12 cellular contexts compared by ENCODE assay signal in genomic region chr17:76485569-76485968, GRCh38. TPM values are rescaled to one million over a fixed set of nuclear protein-coding genes. Genes with fewer than 3 reads are reported as not detected.
A peak's percentile ranks its signal among the peaks of the same experiment; 100 is the strongest.
DNase-seq lines count a peak whose midpoint lies in the region; ATAC-seq, FAIRE-seq and TF ChIP-seq lines count a peak whose summit lies in the region.
"Had no signal": no experiment of that assay in that cellular context is flagged by ENCODE, and none has a peak within 500 bp of the region (broad histone marks: within the 10 kb centered on the region; RNA-seq: fewer than 3 reads in every experiment).

No MANE protein-coding gene starts in this region.

- no peak overlapping the region for H3K4me2 ChIP-seq in HepG2 (ENCODE audit: low read depth, low read length)
- H3K4me2 ChIP-seq: GM23338 had no signal

- DNase-seq in HepG2 (ENCODE audit: low spot score): no peak
- peak; percentile 36 for DNase-seq in cerebellar cortex (ENCODE audit: low spot score)
- peak; percentile 63 for DNase-seq in midbrain (lab: John Stamatoyannopoulos, UW)
- peak in 1 of 2 donors; percentile 77 for DNase-seq in aorta
- no peak for DNase-seq in activated CD8-positive, alpha-beta memory T cell treated with anti-CD3 and anti-CD28 coated beads for 24 hours
- DNase-seq: activated CD4-positive, alpha-beta T cell treated with anti-CD3 and anti-CD28 coated beads, Interleukin-2, amount 50 U/mL, for 4 hours; NCI-H1048 had no signal

- H3K9me3 ChIP-seq in liver (ENCODE audit: control insufficient read depth in 4 of 4, low read length in 3 of 4) (no peaks in the 10 kb centered on the region), HepG2 (ENCODE audit: low read length) (no peaks in the 10 kb centered on the region), aorta (ENCODE audit: control insufficient read depth, low read length) (no peaks in the 10 kb centered on the region)

- TF ChIP-seq EP300 in HepG2 (IDR thresholded peaks at IDR 0.05; ENCODE audit: low read depth in 2 of 2, low read length in 2 of 2): no peak
- no peak for TF ChIP-seq EP300 in HepG2 (CRISPR knock-in tag; IDR thresholded peaks at IDR 0.05; ENCODE audit: borderline replicate concordance)

- H2AFZ ChIP-seq in HepG2 (ENCODE audit: low read length): no peak overlapping the region
- H2AFZ ChIP-seq: GM23338 had no signal

- in situ Hi-C loops in HepG2 (cut with HindIII; ENCODE audit: extremely low pct_ligation_motif_present, low pct_unique_long_range_greater_than_20kb): no loop called here

- BruUV-seq in HepG2 (replicated peaks; lab: Mats Ljungman, UMichigan): no TSS peak

- no peaks in the 10 kb centered on the region; the same call in 1 of the 2 replicates for H4K20me1 ChIP-seq in HepG2 (ENCODE audit: insufficient read depth, low read length)

- FAIRE-seq in HepG2 (lab: Jason Lieb, UNC): no peak
- FAIRE-seq: GM12892 had no signal

- POLR2A ChIA-PET in HepG2 (lab: Yijun Ruan, JAX): interaction anchor here (0.6 to 12.2 kb wide), 3 partner anchors 7 to 26 kb away, joined by 3 to 252 read pairs (median 9); partner anchors contain the start of gene RHBDF2

- TF ChIP-seq POLR2A in HepG2 (IDR thresholded peaks at IDR 0.05; ENCODE audit: insufficient read depth in 1 of 2, low read depth in 2 of 2, low read length in 2 of 2): no peak

- TF ChIP-seq CTCF in liver (IDR thresholded peaks at IDR 0.05; ENCODE audit: low read depth, low read length, missing input control): no peak
- TF ChIP-seq CTCF in HepG2 (CRISPR knock-in tag; IDR thresholded peaks at IDR 0.05): no peak

- H3K9ac ChIP-seq in liver (ENCODE audit: low read depth in 1 of 2, low read length in 2 of 2) (no peak overlapping the region), HepG2 (ENCODE audit: insufficient read depth, low read depth, low read length) (no peak overlapping the region)

- H3K27ac ChIP-seq in liver (ENCODE audit: low read depth in 1 of 2, low read length in 2 of 2): no peak overlapping the region
- H3K27ac ChIP-seq in HepG2 (ENCODE audit: extremely low read length, insufficient read depth, low read length): no peak overlapping the region
- no peak overlapping the region for H3K27ac ChIP-seq in aorta (ENCODE audit: low read depth in 1 of 2, low read length in 2 of 2)

- no peaks in the 10 kb centered on the region for H3K36me3 ChIP-seq in liver (ENCODE audit: control insufficient read depth in 4 of 4, insufficient read depth in 3 of 4, low read depth in 1 of 4, low read length in 3 of 4)
- H3K36me3 ChIP-seq in HepG2 (replicated peaks in 1 of 2; ENCODE audit: control insufficient read depth in 1 of 2, insufficient read depth in 2 of 2, low read length in 2 of 2): 0 out of 5 replicates have a peak, but pooled peaks cover 0 to 3% of the 10 kb centered on the region in 2 experiments
- H3K36me3 ChIP-seq in aorta (ENCODE audit: control insufficient read depth in 1 of 2, insufficient read depth in 2 of 2, low read length in 1 of 2): no peaks in the 10 kb centered on the region

- H3K4me1 ChIP-seq in liver (ENCODE audit: control insufficient read depth in 4 of 4, insufficient read depth in 4 of 4, low read length in 3 of 4) (no peaks in the 10 kb centered on the region), HepG2 (ENCODE audit: insufficient read depth, low read length) (peaks cover 53% of the 10 kb centered on the region), aorta (ENCODE audit: control insufficient read depth in 1 of 2, insufficient read depth in 2 of 2, low read length in 2 of 2) (no peaks in the 10 kb centered on the region)

- TF ChIP-seq RAD21 in liver (IDR thresholded peaks at IDR 0.05) (no peak), HepG2 (CRISPR knock-in tag; IDR thresholded peaks at IDR 0.05) (no peak)

- ATAC-seq in HepG2: no peak
- peak; percentile 42 for ATAC-seq in aorta (ENCODE audit: low FRiP score)
- ATAC-seq in GM18519 (IDR thresholded peaks at IDR 0.05; ENCODE audit: low FRiP score, unreplicated experiment): no peak
- no peak for ATAC-seq in HG02885 (IDR thresholded peaks at IDR 0.05; ENCODE audit: poor library complexity, unreplicated experiment)
- ATAC-seq: GM23338 had no signal

- CTCF ChIA-PET in HepG2 (lab: Yijun Ruan, JAX; ENCODE audit: low intra/inter-chr PET ratio, low total read pairs): no interaction called here

- no peaks in the 10 kb centered on the region for H3K79me2 ChIP-seq in HepG2 (ENCODE audit: insufficient read depth, low read length)

- WGBS in liver: 66% methylated on average over 11 of the region's 11 CpGs
- WGBS in HepG2 (ENCODE audit: low lambda C conversion rate): 80% methylated on average over 11 of the region's 11 CpGs
- 28 to 29% methylated on average over 11 of the region's 11 CpGs for WGBS in aorta, 2 donors

- no peaks in the 10 kb centered on the region for H3K27me3 ChIP-seq in liver (ENCODE audit: control insufficient read depth in 4 of 4, insufficient read depth in 4 of 4, low read length in 3 of 4)
- H3K27me3 ChIP-seq in HepG2 (ENCODE audit: control insufficient read depth in 1 of 2, insufficient read depth in 2 of 2, low read length in 2 of 2): no peaks in the 10 kb centered on the region
- H3K27me3 ChIP-seq in aorta (ENCODE audit: control insufficient read depth in 1 of 2, insufficient read depth in 2 of 2, low read length in 1 of 2): no peaks in the 10 kb centered on the region

- intact Hi-C loops in HepG2 (cut with micrococcal nuclease; ENCODE audit: unreplicated experiment): no loop called here
- intact Hi-C loops in aorta (cut with DNase I): no loop called here

- H3K4me3 ChIP-seq in liver (ENCODE audit: low read depth in 1 of 3, low read length in 3 of 3) (no peak overlapping the region), HepG2 (replicated peaks in 1 of 3; ENCODE audit: insufficient read depth in 1 of 3, low read depth in 2 of 3, low read length in 3 of 3) (no peak overlapping the region), aorta (ENCODE audit: low read length in 2 of 2) (no peak overlapping the region)
- H3K4me3 ChIP-seq: GM23338 had no signal

RNA-seq across cellular contexts. Expression of gene RHBDF2, which starts 15.7 kb away (rescaled TPM):
- 1 to 10 TPM; 3.6 to 6.7 TPM for total RNA-seq in liver
- 1 to 10 TPM; 2.9 to 5.6 TPM for polyA plus RNA-seq in liver
- total RNA-seq in HepG2 (2016; rRNA removed; fragmentation: Illumina TruSeq; extraction: Trizol): 4.2 and 7.8 TPM in 2 replicates
- total RNA-seq in HepG2 (2016; cell fraction: cytosol; rRNA removed; fragmentation: Illumina TruSeq; extraction: Trizol; ENCODE audit: low read depth): 3.3 and 3.4 TPM in 2 replicates
- 2.8 and 8.6 TPM in 2 replicates for total RNA-seq in HepG2 (2016; cell fraction: insoluble cytoplasmic fraction; rRNA removed; fragmentation: Illumina TruSeq; extraction: Trizol)
- total RNA-seq in HepG2 (2016; cell fraction: membrane; rRNA removed; fragmentation: Illumina TruSeq; extraction: Trizol): 3.2 and 3.5 TPM in 2 replicates
- 10.0 and 14.7 TPM in 2 replicates for total RNA-seq in HepG2 (2016; cell fraction: nucleus; rRNA removed; fragmentation: Illumina TruSeq; extraction: Trizol)
- polyA plus RNA-seq in HepG2 (2011; rRNA removed): 24.2 and 27.6 TPM in 2 replicates
- polyA plus RNA-seq in HepG2 (2011; cell fraction: cytosol; rRNA removed): 9.7 and 15.2 TPM in 2 replicates
- 96.1 and 124 TPM in 2 replicates for polyA plus RNA-seq in HepG2 (2011; cell fraction: nucleus; rRNA removed)
- polyA plus RNA-seq in HepG2 (2012): 17.9 and 27.7 TPM in 2 replicates
- polyA plus RNA-seq in HepG2 (2016; cell fraction: cytosol; fragmentation: Illumina TruSeq; extraction: Trizol; ENCODE audit: low read depth): 1.2 and 1.5 TPM in 2 replicates
- 3.8 and 4.6 TPM in 2 replicates for polyA plus RNA-seq in HepG2 (2016; cell fraction: insoluble cytoplasmic fraction; fragmentation: Illumina TruSeq; extraction: Trizol; ENCODE audit: low read depth)
- polyA plus RNA-seq in HepG2 (2016; cell fraction: membrane; fragmentation: Illumina TruSeq; extraction: Trizol; ENCODE audit: low read depth): 2.0 and 3.1 TPM in 2 replicates
- 23.9 and 27.3 TPM in 2 replicates for polyA plus RNA-seq in HepG2 (2016; cell fraction: nucleus; fragmentation: Illumina TruSeq; extraction: Trizol; ENCODE audit: insufficient read depth, low read depth)
- 8.1 and 40.4 TPM in 2 replicates for polyA minus RNA-seq in HepG2 (2011; rRNA and poly(A)+ RNA removed; ENCODE audit: low replicate concordance)
- polyA minus RNA-seq in HepG2 (2011; cell fraction: cytosol; rRNA and poly(A)+ RNA removed): 12.8 and 13.5 TPM in 2 replicates
- 26.5 and 30.6 TPM in 2 replicates for polyA minus RNA-seq in HepG2 (2011; cell fraction: nucleus; rRNA and poly(A)+ RNA removed)
- total RNA-seq in aorta: 10 to 100 TPM; 30.9 to 45.0 TPM
- 10 to 100 TPM in 1 of 2 donors, 1 to 10 TPM in 1; 2.6 to 11.0 TPM for polyA plus RNA-seq in aorta

RNA-seq across cellular contexts. Expression of gene AANAT, which starts 18.2 kb away (rescaled TPM):
- not detected for total RNA-seq in liver
- polyA plus RNA-seq in liver: not detected
- not detected in 2 replicates for total RNA-seq in HepG2 (2016; rRNA removed; fragmentation: Illumina TruSeq; extraction: Trizol)
- not detected in 2 replicates for total RNA-seq in HepG2 (2016; cell fraction: cytosol; rRNA removed; fragmentation: Illumina TruSeq; extraction: Trizol; ENCODE audit: low read depth)
- not detected in 2 replicates for total RNA-seq in HepG2 (2016; cell fraction: insoluble cytoplasmic fraction; rRNA removed; fragmentation: Illumina TruSeq; extraction: Trizol)
- total RNA-seq in HepG2 (2016; cell fraction: membrane; rRNA removed; fragmentation: Illumina TruSeq; extraction: Trizol): not detected in 2 replicates
- not detected in 2 replicates for total RNA-seq in HepG2 (2016; cell fraction: nucleus; rRNA removed; fragmentation: Illumina TruSeq; extraction: Trizol)
- polyA plus RNA-seq in HepG2 (2011; rRNA removed): 0.03 and 0.07 TPM in 2 replicates
- not detected in 2 replicates for polyA plus RNA-seq in HepG2 (2011; cell fraction: cytosol; rRNA removed)
- polyA plus RNA-seq in HepG2 (2011; cell fraction: nucleus; rRNA removed): 0.23 and 0.42 TPM in 2 replicates
- 0.31 TPM in 1 of 2 replicates, not detected in the other for polyA plus RNA-seq in HepG2 (2012)
- not detected in 2 replicates for polyA plus RNA-seq in HepG2 (2016; cell fraction: cytosol; fragmentation: Illumina TruSeq; extraction: Trizol; ENCODE audit: low read depth)
- not detected in 2 replicates for polyA plus RNA-seq in HepG2 (2016; cell fraction: insoluble cytoplasmic fraction; fragmentation: Illumina TruSeq; extraction: Trizol; ENCODE audit: low read depth)
- polyA plus RNA-seq in HepG2 (2016; cell fraction: membrane; fragmentation: Illumina TruSeq; extraction: Trizol; ENCODE audit: low read depth): not detected in 2 replicates
- not detected in 2 replicates for polyA plus RNA-seq in HepG2 (2016; cell fraction: nucleus; fragmentation: Illumina TruSeq; extraction: Trizol; ENCODE audit: insufficient read depth, low read depth)
- polyA minus RNA-seq in HepG2 (2011; rRNA and poly(A)+ RNA removed; ENCODE audit: low replicate concordance): not detected in 2 replicates
- not detected in 2 replicates for polyA minus RNA-seq in HepG2 (2011; cell fraction: cytosol; rRNA and poly(A)+ RNA removed)
- not detected in 2 replicates for polyA minus RNA-seq in HepG2 (2011; cell fraction: nucleus; rRNA and poly(A)+ RNA removed)
- total RNA-seq in aorta: not detected
- polyA plus RNA-seq in aorta: not detected

RNA-seq across cellular contexts. Expression of gene UBE2O, which starts 32.6 kb away (rescaled TPM):
- total RNA-seq in liver: 10 to 100 TPM; 13.1 to 71.5 TPM
- polyA plus RNA-seq in liver: 1 to 10 TPM; 3.3 to 5.4 TPM
- total RNA-seq in HepG2 (2016; rRNA removed; fragmentation: Illumina TruSeq; extraction: Trizol): 21.5 and 22.3 TPM in 2 replicates
- 2.7 and 3.0 TPM in 2 replicates for total RNA-seq in HepG2 (2016; cell fraction: cytosol; rRNA removed; fragmentation: Illumina TruSeq; extraction: Trizol; ENCODE audit: low read depth)
- total RNA-seq in HepG2 (2016; cell fraction: insoluble cytoplasmic fraction; rRNA removed; fragmentation: Illumina TruSeq; extraction: Trizol): 22.1 and 22.5 TPM in 2 replicates
- total RNA-seq in HepG2 (2016; cell fraction: membrane; rRNA removed; fragmentation: Illumina TruSeq; extraction: Trizol): 7.2 and 8.1 TPM in 2 replicates
- 23.0 and 27.1 TPM in 2 replicates for total RNA-seq in HepG2 (2016; cell fraction: nucleus; rRNA removed; fragmentation: Illumina TruSeq; extraction: Trizol)
- polyA plus RNA-seq in HepG2 (2011; rRNA removed): 23.5 and 30.4 TPM in 2 replicates
- polyA plus RNA-seq in HepG2 (2011; cell fraction: cytosol; rRNA removed): 11.6 and 11.8 TPM in 2 replicates
- 87.2 and 93.5 TPM in 2 replicates for polyA plus RNA-seq in HepG2 (2011; cell fraction: nucleus; rRNA removed)
- polyA plus RNA-seq in HepG2 (2012): 28.0 and 29.8 TPM in 2 replicates
- 0.86 and 0.95 TPM in 2 replicates for polyA plus RNA-seq in HepG2 (2016; cell fraction: cytosol; fragmentation: Illumina TruSeq; extraction: Trizol; ENCODE audit: low read depth)
- 15.3 and 21.2 TPM in 2 replicates for polyA plus RNA-seq in HepG2 (2016; cell fraction: insoluble cytoplasmic fraction; fragmentation: Illumina TruSeq; extraction: Trizol; ENCODE audit: low read depth)
- polyA plus RNA-seq in HepG2 (2016; cell fraction: membrane; fragmentation: Illumina TruSeq; extraction: Trizol; ENCODE audit: low read depth): 2.1 and 3.0 TPM in 2 replicates
- 66.1 and 73.3 TPM in 2 replicates for polyA plus RNA-seq in HepG2 (2016; cell fraction: nucleus; fragmentation: Illumina TruSeq; extraction: Trizol; ENCODE audit: insufficient read depth, low read depth)
- 39.5 and 89.3 TPM in 2 replicates for polyA minus RNA-seq in HepG2 (2011; rRNA and poly(A)+ RNA removed; ENCODE audit: low replicate concordance)
- 31.1 and 31.4 TPM in 2 replicates for polyA minus RNA-seq in HepG2 (2011; cell fraction: cytosol; rRNA and poly(A)+ RNA removed)
- polyA minus RNA-seq in HepG2 (2011; cell fraction: nucleus; rRNA and poly(A)+ RNA removed): 27.4 and 30.3 TPM in 2 replicates
- 10 to 100 TPM; 14.0 to 24.7 TPM for total RNA-seq in aorta
- polyA plus RNA-seq in aorta: 10 to 100 TPM in 1 of 2 donors, 1 to 10 TPM in 1; 2.5 to 11.0 TPM

RNA-seq across cellular contexts. Expression of gene CYGB, which starts 51.9 kb away (rescaled TPM):
- 1 to 10 TPM; 1.6 to 7.8 TPM for total RNA-seq in liver
- polyA plus RNA-seq in liver: 1 to 10 TPM in 1 of 2 donors, under 1 TPM in 1; 0.83 to 1.2 TPM
- total RNA-seq in HepG2 (2016; rRNA removed; fragmentation: Illumina TruSeq; extraction: Trizol): 27.1 and 28.9 TPM in 2 replicates
- total RNA-seq in HepG2 (2016; cell fraction: cytosol; rRNA removed; fragmentation: Illumina TruSeq; extraction: Trizol; ENCODE audit: low read depth): 5.2 and 8.2 TPM in 2 replicates
- 25.6 and 28.4 TPM in 2 replicates for total RNA-seq in HepG2 (2016; cell fraction: insoluble cytoplasmic fraction; rRNA removed; fragmentation: Illumina TruSeq; extraction: Trizol)
- total RNA-seq in HepG2 (2016; cell fraction: membrane; rRNA removed; fragmentation: Illumina TruSeq; extraction: Trizol): 16.6 and 21.7 TPM in 2 replicates
- total RNA-seq in HepG2 (2016; cell fraction: nucleus; rRNA removed; fragmentation: Illumina TruSeq; extraction: Trizol): 14.7 and 17.2 TPM in 2 replicates
- 18.9 and 23.3 TPM in 2 replicates for polyA plus RNA-seq in HepG2 (2011; rRNA removed)
- 19.3 and 25.5 TPM in 2 replicates for polyA plus RNA-seq in HepG2 (2011; cell fraction: cytosol; rRNA removed)
- 17.6 and 23.0 TPM in 2 replicates for polyA plus RNA-seq in HepG2 (2011; cell fraction: nucleus; rRNA removed)
- 20.2 and 20.5 TPM in 2 replicates for polyA plus RNA-seq in HepG2 (2012)
- 6.2 and 7.9 TPM in 2 replicates for polyA plus RNA-seq in HepG2 (2016; cell fraction: cytosol; fragmentation: Illumina TruSeq; extraction: Trizol; ENCODE audit: low read depth)
- 28.7 and 30.6 TPM in 2 replicates for polyA plus RNA-seq in HepG2 (2016; cell fraction: insoluble cytoplasmic fraction; fragmentation: Illumina TruSeq; extraction: Trizol; ENCODE audit: low read depth)
- 21.0 and 21.3 TPM in 2 replicates for polyA plus RNA-seq in HepG2 (2016; cell fraction: membrane; fragmentation: Illumina TruSeq; extraction: Trizol; ENCODE audit: low read depth)
- polyA plus RNA-seq in HepG2 (2016; cell fraction: nucleus; fragmentation: Illumina TruSeq; extraction: Trizol; ENCODE audit: insufficient read depth, low read depth): 24.9 and 26.1 TPM in 2 replicates
- 0.26 and 16.8 TPM in 2 replicates for polyA minus RNA-seq in HepG2 (2011; rRNA and poly(A)+ RNA removed; ENCODE audit: low replicate concordance)
- 9.7 and 11.8 TPM in 2 replicates for polyA minus RNA-seq in HepG2 (2011; cell fraction: cytosol; rRNA and poly(A)+ RNA removed)
- polyA minus RNA-seq in HepG2 (2011; cell fraction: nucleus; rRNA and poly(A)+ RNA removed): 12.9 and 17.7 TPM in 2 replicates
- total RNA-seq in aorta: 10 to 100 TPM; 22.4 to 26.6 TPM
- polyA plus RNA-seq in aorta: 1 to 10 TPM in 1 of 2 donors, under 1 TPM in 1; 0.95 to 2.1 TPM

RNA-seq across cellular contexts. Expression of gene PRCD, which starts 54.3 kb away (rescaled TPM):
- 1 to 10 TPM in 1 of 2 donors, under 1 TPM in 1; 0.75 to 1.0 TPM for total RNA-seq in liver
- polyA plus RNA-seq in liver: under 1 TPM in 1 of 2 donors, not detected in 1; 0.63 TPM
- total RNA-seq in HepG2 (2016; rRNA removed; fragmentation: Illumina TruSeq; extraction: Trizol): 0.52 TPM in 1 of 2 replicates, not detected in the other
- not detected in 2 replicates for total RNA-seq in HepG2 (2016; cell fraction: cytosol; rRNA removed; fragmentation: Illumina TruSeq; extraction: Trizol; ENCODE audit: low read depth)
- total RNA-seq in HepG2 (2016; cell fraction: insoluble cytoplasmic fraction; rRNA removed; fragmentation: Illumina TruSeq; extraction: Trizol): 0.36 and 0.48 TPM in 2 replicates
- total RNA-seq in HepG2 (2016; cell fraction: membrane; rRNA removed; fragmentation: Illumina TruSeq; extraction: Trizol): not detected in 2 replicates
- total RNA-seq in HepG2 (2016; cell fraction: nucleus; rRNA removed; fragmentation: Illumina TruSeq; extraction: Trizol): not detected in 2 replicates
- polyA plus RNA-seq in HepG2 (2011; rRNA removed): 0.35 and 0.51 TPM in 2 replicates
- not detected in 2 replicates for polyA plus RNA-seq in HepG2 (2011; cell fraction: cytosol; rRNA removed)
- 0.06 TPM in 1 of 2 replicates, not detected in the other for polyA plus RNA-seq in HepG2 (2011; cell fraction: nucleus; rRNA removed)
- 0.61 and 0.71 TPM in 2 replicates for polyA plus RNA-seq in HepG2 (2012)
- 0.25 TPM in 1 of 2 replicates, not detected in the other for polyA plus RNA-seq in HepG2 (2016; cell fraction: cytosol; fragmentation: Illumina TruSeq; extraction: Trizol; ENCODE audit: low read depth)
- not detected in 2 replicates for polyA plus RNA-seq in HepG2 (2016; cell fraction: insoluble cytoplasmic fraction; fragmentation: Illumina TruSeq; extraction: Trizol; ENCODE audit: low read depth)
- not detected in 2 replicates for polyA plus RNA-seq in HepG2 (2016; cell fraction: membrane; fragmentation: Illumina TruSeq; extraction: Trizol; ENCODE audit: low read depth)
- polyA plus RNA-seq in HepG2 (2016; cell fraction: nucleus; fragmentation: Illumina TruSeq; extraction: Trizol; ENCODE audit: insufficient read depth, low read depth): not detected in 2 replicates
- polyA minus RNA-seq in HepG2 (2011; rRNA and poly(A)+ RNA removed; ENCODE audit: low replicate concordance): 0.70 TPM in 1 of 2 replicates, not detected in the other
- polyA minus RNA-seq in HepG2 (2011; cell fraction: cytosol; rRNA and poly(A)+ RNA removed): not detected in 2 replicates
- polyA minus RNA-seq in HepG2 (2011; cell fraction: nucleus; rRNA and poly(A)+ RNA removed): not detected in 2 replicates
- 1 to 10 TPM; 1.2 to 8.6 TPM for total RNA-seq in aorta
- not detected for polyA plus RNA-seq in aorta

Comparison
In these comparisons a context has a peak if more than half of its experiments do, and no peak if none do; other contexts are left out.
1. DNase-seq: peak in cerebellar cortex (single experiment) and midbrain (single experiment); none in HepG2 (single experiment) and activated CD8-positive, alpha-beta memory T cell treated with anti-CD3 and anti-CD28 coated beads for 24 hours (single experiment).